9 cellular contexts compared by ENCODE assay signal in genomic region chr16:68382296-68382718, GRCh38.
DNase-seq lines count a peak whose midpoint lies in the region; FAIRE-seq and TF ChIP-seq lines count a peak whose summit lies in the region.
"Had no signal": no experiment of that assay in that cellular context is flagged by ENCODE, and none has a peak within 500 bp of the region (broad histone marks: within the 10 kb centered on the region; RNA-seq: fewer than 3 reads in every experiment).

No MANE protein-coding gene starts in this region.

- WGBS in mammary epithelial cell (ENCODE audit: low coverage, missing lambda C conversion rate), result 77% methylated on average over 5 of the region's 5 CpGs
- WGBS in endodermal cell (ENCODE audit: insufficient coverage in 1 of 2, insufficient read length in 1 of 2), 2 experiments, result 83 to 100% methylated on average over 3 to 5 of the region's 5 CpGs
- WGBS in transverse colon (ENCODE audit: low coverage in 1 of 2), 2 donors, result 37% methylated on average over 5 of the region's 5 CpGs; no CpG with 5 or more reads in 1 of the 2 donors

- H3K27me3 ChIP-seq in mammary epithelial cell (ENCODE audit: insufficient read depth, low read length) (no peaks in the 10 kb centered on the region), endodermal cell (ENCODE audit: control insufficient read depth, insufficient read depth, low read length, poor library complexity, severe bottlenecking) (no peaks in the 10 kb centered on the region), transverse colon (no peaks in the 10 kb centered on the region)

- BruUV-seq in MCF 10A (replicated peaks; lab: Mats Ljungman, UMichigan) (no TSS peak), mammary epithelial cell (replicated peaks; lab: Mats Ljungman, UMichigan) (no TSS peak)

- H3K79me2 ChIP-seq in mammary epithelial cell (ENCODE audit: insufficient read depth, low read length), result no peaks in the 10 kb centered on the region

- no peak overlapping the region for H3K4me2 ChIP-seq in mammary epithelial cell (ENCODE audit: insufficient read depth, low read depth, low read length)

- H3K9me3 Mint-ChIP-seq in MCF 10A (ENCODE audit: unreplicated experiment), result no peaks in the 10 kb centered on the region
- no peaks in the 10 kb centered on the region for H3K9me3 Mint-ChIP-seq in endodermal cell

- H3K9ac ChIP-seq in mammary epithelial cell (ENCODE audit: insufficient read depth, low read length), result no peak overlapping the region
- H3K9ac ChIP-seq in endodermal cell (ENCODE audit: extremely low read depth, low read length, poor library complexity, severe bottlenecking), result no peak overlapping the region

- CTCF ChIA-PET in MCF 10A (lab: Yijun Ruan, JAX) (interaction anchor here (0.7 to 1.8 kb wide), 4 partner anchors 13 to 102 kb away, joined by 3 to 8 read pairs (median 4); no protein-coding TSS in a partner anchor), mammary epithelial cell (lab: Charles Lee; ENCODE audit: low non-redundant PET) (no interaction called here)

- no peak for FAIRE-seq in urothelium cell line (lab: Jason Lieb, UNC)

- H3K36me3 Mint-ChIP-seq in MCF 10A (ENCODE audit: insufficient read depth, unreplicated experiment), result no peaks in the 10 kb centered on the region
- H3K36me3 Mint-ChIP-seq in endodermal cell (ENCODE audit: low read depth), result no peaks in the 10 kb centered on the region

- no peak overlapping the region for H2AFZ ChIP-seq in mammary epithelial cell (ENCODE audit: low read depth, low read length)

- H3K9me3 ChIP-seq in mammary epithelial cell (replicated peaks; ENCODE audit: insufficient read depth, low read length) (no peaks in the 10 kb centered on the region), endodermal cell (ENCODE audit: control insufficient read depth, low read length) (no peaks in the 10 kb centered on the region), transverse colon (no peaks in the 10 kb centered on the region)
- H3K9me3 ChIP-seq: heart right ventricle had no signal

- H3K27me3 Mint-ChIP-seq in MCF 10A (ENCODE audit: insufficient read depth, unreplicated experiment), result no peaks in the 10 kb centered on the region
- H3K27me3 Mint-ChIP-seq in endodermal cell (ENCODE audit: insufficient read depth), result no peaks in the 10 kb centered on the region

- no peaks in the 10 kb centered on the region for H3K4me1 ChIP-seq in mammary epithelial cell (ENCODE audit: insufficient read depth, low read length)
- peaks cover 11% of the 10 kb centered on the region for H3K4me1 ChIP-seq in endodermal cell (ENCODE audit: control insufficient read depth, insufficient read depth, low read length)
- H3K4me1 ChIP-seq in transverse colon, result peaks cover 4 to 44% (median 35%) of the 10 kb centered on the region in 4 donors
- H3K4me1 ChIP-seq: heart right ventricle had no signal

- no peaks in the 10 kb centered on the region for H4K20me1 ChIP-seq in mammary epithelial cell (ENCODE audit: insufficient read depth, low read length)

- TF ChIP-seq CTCF in MCF 10A (IDR thresholded peaks at IDR 0.05; ENCODE audit: unreplicated experiment) (peak; percentile 11), mammary epithelial cell (conservative IDR thresholded peaks at IDR 0.05 in 1 of 2, IDR thresholded peaks at IDR 0.05 in 1 of 2; ENCODE audit: extremely low read depth in 1 of 2, insufficient read depth in 1 of 2, low read depth in 1 of 2, low read length in 2 of 2) (peak in 1 of 2 donors; percentile 30), endodermal cell (conservative IDR thresholded peaks at IDR 0.05) (peak; percentile 72), transverse colon (IDR thresholded peaks at IDR 0.05) (peak; percentile 49 to 97 (median 67))

- peak; percentile 36 for TF ChIP-seq EP300 in transverse colon (IDR thresholded peaks at IDR 0.05; ENCODE audit: low read depth)

- in situ Hi-C loops in mammary epithelial cell (cut with MboI; ENCODE audit: low sequenced_read_pairs in 2 of 2), result loop anchor here in 1 of 2 donors (25.0 kb wide), 1 partner anchor 130 kb away; no protein-coding TSS in a partner anchor
- in situ Hi-C loops in transverse colon (cut with MboI; ENCODE audit: low pct_ligation_motif_present in 1 of 4, low pct_unique_long_range_greater_than_20kb in 1 of 4, low sequenced_read_pairs in 3 of 4), result loop anchor here in 1 of 4 donors (25.0 kb wide), 1 partner anchor 130 kb away; no protein-coding TSS in a partner anchor

- dilution Hi-C loops in mammary epithelial cell (cut with HindIII; ENCODE audit: low sequenced_read_pairs), result loop anchor here (5.0 kb wide), 2 partner anchors 40 to 50 kb away; no protein-coding TSS in a partner anchor

- DNase-seq in MCF 10A (ENCODE audit: unreplicated experiment), result no peak
- no peak for DNase-seq in mammary epithelial cell
- DNase-seq in LHCN-M2 (ENCODE audit: low read depth), result peak; percentile 14
- DNase-seq in endodermal cell, result peak; percentile 77
- peak; percentile 87 for DNase-seq in transverse colon
- DNase-seq in NCI-H524 treated with DMSO at 0.1 percent for 48 hours (lab: John Stamatoyannopoulos, UW), result no peak
- no peak for DNase-seq in urothelium cell line (ENCODE audit: low spot score)
- no peak for DNase-seq in SK-N-DZ (ENCODE audit: low spot score)
- DNase-seq: heart right ventricle had no signal

- no peaks in the 10 kb centered on the region for H3K4me1 Mint-ChIP-seq in MCF 10A (ENCODE audit: insufficient read depth, unreplicated experiment)
- H3K4me1 Mint-ChIP-seq in endodermal cell, result peaks cover 37% of the 10 kb centered on the region

- intact Hi-C loops in MCF 10A (cut with micrococcal nuclease) (no loop called here), mammary epithelial cell (cut with micrococcal nuclease) (no loop called here), transverse colon (cut with DNase I; ENCODE audit: low total_unique reads) (no loop called here)

- POLR2A ChIA-PET in MCF 10A (lab: Yijun Ruan, JAX), result no interaction called here

- H3K27ac Mint-ChIP-seq in MCF 10A (ENCODE audit: low read depth, unreplicated experiment), result no peak overlapping the region
- H3K27ac Mint-ChIP-seq in endodermal cell, result no peak overlapping the region

- H3K27ac ChIP-seq in mammary epithelial cell (ENCODE audit: insufficient read depth, low read depth, low read length), result no peak overlapping the region
- no peak overlapping the region for H3K27ac ChIP-seq in endodermal cell (ENCODE audit: low read depth, low read length)
- H3K27ac ChIP-seq in transverse colon, result peak overlapping the region; percentile 36 to 70 (median 56)
- H3K27ac ChIP-seq: heart right ventricle had no signal

- H3K4me3 ChIP-seq in mammary epithelial cell (replicated peaks in 1 of 3; ENCODE audit: insufficient read depth in 1 of 3, low read depth in 2 of 3, low read length in 3 of 3), result no peak overlapping the region
- no peak overlapping the region for H3K4me3 ChIP-seq in endodermal cell (ENCODE audit: low read length)
- no peak overlapping the region for H3K4me3 ChIP-seq in transverse colon
- H3K4me3 ChIP-seq: heart right ventricle had no signal

- H3K4me3 Mint-ChIP-seq in MCF 10A (ENCODE audit: unreplicated experiment) (no peak overlapping the region), endodermal cell (no peak overlapping the region)

- H3K36me3 ChIP-seq in mammary epithelial cell (ENCODE audit: insufficient read depth, low read length) (no peaks in the 10 kb centered on the region), endodermal cell (ENCODE audit: control insufficient read depth, insufficient read depth, low read length) (no peaks in the 10 kb centered on the region), transverse colon (peaks cover 0 to 5% (median 0%) of the 10 kb centered on the region in 4 donors)
- H3K36me3 ChIP-seq: heart right ventricle had no signal

- no peak for TF ChIP-seq POLR2A in transverse colon (IDR thresholded peaks at IDR 0.05)

Comparison
In these comparisons a context has a peak if more than half of its experiments do, and no peak if none do; other contexts are left out.
1. DNase-seq: peak in LHCN-M2 (single experiment), endodermal cell (single experiment) and transverse colon (single experiment); none in MCF 10A (single experiment), mammary epithelial cell (single experiment), NCI-H524 treated with DMSO at 0.1 percent for 48 hours (single experiment), urothelium cell line (single experiment) and SK-N-DZ (single experiment).
2. H3K27ac ChIP-seq: peak in transverse colon (4 of 4); none in mammary epithelial cell (single experiment) and endodermal cell (single experiment).